ENCODE assay signal across 32 cellular contexts in the genomic region with DNA sequence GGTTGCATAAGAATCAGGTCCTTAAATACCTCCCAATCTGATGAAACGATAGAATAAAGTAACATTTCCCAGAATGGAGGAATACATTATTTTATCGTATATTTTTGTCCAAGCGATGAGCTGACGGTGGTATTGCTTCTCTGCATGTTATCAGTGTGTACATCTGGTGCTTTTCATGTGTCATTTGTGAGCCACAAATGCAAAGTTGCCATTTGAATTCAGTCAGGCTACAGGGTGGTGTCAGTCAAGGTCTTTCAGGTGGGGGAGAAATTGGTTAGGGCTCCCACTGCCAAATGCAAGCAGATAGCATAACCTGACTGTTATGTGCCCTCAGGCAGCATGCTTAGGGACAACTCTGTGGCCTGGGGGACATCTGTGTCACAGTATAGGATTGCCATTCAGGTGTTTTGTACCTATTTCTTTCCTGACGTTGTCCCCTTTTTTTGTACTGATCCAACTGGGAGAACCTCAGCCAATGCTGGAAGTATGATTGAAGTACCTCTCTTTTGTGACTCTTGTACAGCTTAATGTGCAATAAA. TPM values are rescaled to one million over a fixed set of nuclear protein-coding genes. Genes with fewer than 3 reads are reported as not detected.
"Had no signal": no experiment of that assay in that cellular context is flagged by ENCODE, and none has a peak within 500 bp of the region (broad histone marks: within the 10 kb centered on the region; RNA-seq: fewer than 3 reads in every experiment).

No MANE protein-coding gene starts in this region.

- H3K27ac ChIP-seq: adrenal gland, SJCRH30, SK-N-MC had no signal

- H3K36me3 ChIP-seq: adrenal gland, SJCRH30 had no signal

- H3K27me3 ChIP-seq: adrenal gland, SJCRH30 had no signal

- H3K4me3 Mint-ChIP-seq: activated CD4-positive, alpha-beta T cell treated with anti-CD3 and anti-CD28 coated beads, Interleukin-2, amount 10 ng/mL, durations not matched to agents 24 days and 14 days; activated CD8-positive, alpha-beta T cell treated with anti-CD3 and anti-CD28 coated beads for 36 hours; activated naive CD4-positive, alpha-beta T cell treated with anti-CD3 and anti-CD28 coated beads for 36 hours; activated T-cell treated with anti-CD3 and anti-CD28 coated beads, Interleukin-2, amount 50 U/mL, for 72 hours; brain had no signal

- H3K4me1 ChIP-seq: adrenal gland had no signal

- H3K36me3 Mint-ChIP-seq: brain had no signal

- H3K4me3 ChIP-seq: adrenal gland, SJCRH30, SK-N-MC had no signal

- H3K9me3 Mint-ChIP-seq: activated CD8-positive, alpha-beta T cell treated with anti-CD3 and anti-CD28 coated beads for 36 hours; activated naive CD4-positive, alpha-beta T cell treated with anti-CD3 and anti-CD28 coated beads for 36 hours; brain had no signal

- FAIRE-seq: bronchial epithelial cell, TTC549 had no signal

- H3K27ac Mint-ChIP-seq: activated CD8-positive, alpha-beta T cell treated with anti-CD3 and anti-CD28 coated beads for 36 hours; activated naive CD4-positive, alpha-beta T cell treated with anti-CD3 and anti-CD28 coated beads for 36 hours; activated naive CD4-positive, alpha-beta T cell treated with anti-CD3 and anti-CD28 coated beads, Interleukin-2, amount 50 U/mL, for 72 hours; activated T-cell treated with anti-CD3 and anti-CD28 coated beads, Interleukin-2, amount 50 U/mL, for 72 hours; brain had no signal

- DNase-seq: activated CD4-positive, alpha-beta T cell treated with anti-CD3 and anti-CD28 coated beads, Interleukin-2, amount 10 ng/mL, durations not matched to agents 24 days and 14 days; activated CD4-positive, alpha-beta T cell treated with anti-CD3 and anti-CD28 coated beads, Interleukin-2, amount 50 U/mL, for 4 hours; activated CD8-positive, alpha-beta T cell treated with anti-CD3 and anti-CD28 coated beads for 36 hours; activated gamma-delta T cell treated with Interleukin-2 at 50 U/mL for 16 hours; activated naive CD4-positive, alpha-beta T cell treated with anti-CD3 and anti-CD28 coated beads for 36 hours; activated T-cell treated with anti-CD3 and anti-CD28 coated beads, Interleukin-2, amount 50 U/mL, for 1 hour; activated T-cell treated with anti-CD3 and anti-CD28 coated beads, Interleukin-2, amount 50 U/mL, for 72 hours; adrenal gland; anterior cingulate cortex; caudate nucleus; cerebellar nuclear complex; NCI-H1105; NCI-H1417 treated with DMSO at 0.1 percent for 48 hours; NCI-H187 treated with DMSO at 0.1 percent for 48 hours; NCI-H2081; NCI-H2171 treated with DMSO at 0.1 percent for 48 hours; NCI-H2227 treated with DMSO at 0.1 percent for 48 hours; NCI-H446; NCI-H510A treated with DMSO at 0.1 percent for 48 hours; NK-92 treated with Interleukin-12 subunit alpha and Interleukin-12 subunit beta, amount 100 ng/mL, for 24 hours; SHP77; SJCRH30 had no signal

- H3K9me3 ChIP-seq: adrenal gland, SJCRH30 had no signal

- ATAC-seq: activated CD8-positive, alpha-beta T cell treated with anti-CD3 and anti-CD28 coated beads for 36 hours; activated naive CD4-positive, alpha-beta T cell treated with anti-CD3 and anti-CD28 coated beads, Interleukin-2, amount 50 U/mL, for 72 hours had no signal

- H3K27me3 Mint-ChIP-seq: activated CD4-positive, alpha-beta T cell treated with anti-CD3 and anti-CD28 coated beads, Interleukin-2, amount 10 ng/mL, durations not matched to agents 24 days and 14 days; activated CD8-positive, alpha-beta T cell treated with anti-CD3 and anti-CD28 coated beads for 36 hours had no signal

RNA-seq across cellular contexts. Expression of gene TIMP4, which starts 26.5 kb away (rescaled TPM):
- total RNA-seq: activated CD8-positive, alpha-beta memory T cell treated with anti-CD3 and anti-CD28 coated beads for 36 hours; activated CD8-positive, alpha-beta T cell treated with anti-CD3 and anti-CD28 coated beads for 36 hours; activated naive CD4-positive, alpha-beta T cell treated with anti-CD3 and anti-CD28 coated beads, Interleukin-2, amount 50 U/mL, for 72 hours; OCI-LY7; RPMI7951; SJCRH30; T-helper 1 cell treated with Interleukin-12 subunit alpha and Interleukin-12 subunit beta and Interleukin-4 antibody, amounts not matched to agents 30 ng/mL and 1 ng/mL, for 36 hours; T-helper 2 cell treated with Interferon-gamma antibody and Interleukin-4, amounts not matched to agents 100 ng/mL and 5 ng/mL, for 36 hours had no signal
